Comparison of ENCODE assay signal across 14 cellular contexts in genomic region chr11:60370811-60371297, GRCh38. TPM values are rescaled to one million over a fixed set of nuclear protein-coding genes. Genes with fewer than 3 reads are reported as not detected.
DNase-seq lines count a peak whose midpoint lies in the region; ATAC-seq and TF ChIP-seq lines count a peak whose summit lies in the region.
"Had no signal": no experiment of that assay in that cellular context is flagged by ENCODE, and none has a peak within 500 bp of the region (broad histone marks: within the 10 kb centered on the region; RNA-seq: fewer than 3 reads in every experiment).

No MANE protein-coding gene starts in this region.

- peaks cover 0 to 12% (median 3%) of the 10 kb centered on the region in 7 donors for H3K9me3 Mint-ChIP-seq in naive B cell
- H3K9me3 Mint-ChIP-seq: stimulated activated effector memory CD8-positive, alpha-beta T cell treated with anti-CD3 and anti-CD28 coated beads, Interleukin-12 subunit alpha, Interleukin-12 subunit beta, amount 100 ng/mL, for 72 hours had no signal

- H3K27me3 Mint-ChIP-seq in naive B cell: no peaks in the 10 kb centered on the region

- TF ChIP-seq POLR2A in upper lobe of left lung (IDR thresholded peaks at IDR 0.05): no peak

- peaks cover 55 to 94% (median 90%) of the 10 kb centered on the region in 3 donors for H3K4me1 Mint-ChIP-seq in naive B cell
- H3K4me1 Mint-ChIP-seq: stimulated activated effector memory CD8-positive, alpha-beta T cell treated with anti-CD3 and anti-CD28 coated beads, Interleukin-12 subunit alpha, Interleukin-12 subunit beta, amount 100 ng/mL, for 72 hours had no signal

- TF ChIP-seq EP300 in upper lobe of left lung (IDR thresholded peaks at IDR 0.05): no peak

- peaks cover 11 to 20% of the 10 kb centered on the region in 2 donors for H3K36me3 Mint-ChIP-seq in naive B cell
- H3K36me3 Mint-ChIP-seq: stimulated activated effector memory CD8-positive, alpha-beta T cell treated with anti-CD3 and anti-CD28 coated beads, Interleukin-12 subunit alpha, Interleukin-12 subunit beta, amount 100 ng/mL, for 72 hours had no signal

- H3K4me3 Mint-ChIP-seq in naive B cell: no peak overlapping the region
- H3K4me3 Mint-ChIP-seq: stimulated activated effector memory CD8-positive, alpha-beta T cell treated with anti-CD3 and anti-CD28 coated beads, Interleukin-12 subunit alpha, Interleukin-12 subunit beta, amount 100 ng/mL, for 72 hours had no signal

- no peak overlapping the region for H3K4me3 ChIP-seq in upper lobe of left lung
- H3K4me3 ChIP-seq: BLaER1 had no signal

- peak overlapping the region in 4 of 6 donors; percentile 12 to 99 (median 61) for H3K27ac Mint-ChIP-seq in naive B cell
- H3K27ac Mint-ChIP-seq: stimulated activated effector memory CD8-positive, alpha-beta T cell treated with anti-CD3 and anti-CD28 coated beads, Interleukin-12 subunit alpha, Interleukin-12 subunit beta, amount 100 ng/mL, for 72 hours had no signal

- TF ChIP-seq CTCF in upper lobe of left lung (IDR thresholded peaks at IDR 0.05): no peak

- no peaks in the 10 kb centered on the region for H3K9me3 ChIP-seq in upper lobe of left lung

- DNase-seq in Daoy (ENCODE audit: low read depth) (peak; percentile 41), NCI-H2081 treated with DMSO at 0.1 percent for 48 hours (lab: John Stamatoyannopoulos, UW) (peak; percentile 42), T47D (ENCODE audit: low read depth in 1 of 2, low spot score in 1 of 2) (peak; percentile 58 to 98), naive B cell (no peak), KG1 (lab: John Stamatoyannopoulos, UW) (no peak), C1 segment of cervical spinal cord (lab: John Stamatoyannopoulos, UW) (no peak), upper lobe of left lung (no peak)
- DNase-seq: activated CD4-positive, alpha-beta T cell treated with anti-CD3 and anti-CD28 coated beads for 48 hours; activated effector memory CD4-positive, alpha-beta T cell treated with anti-CD3 and anti-CD28 coated beads, Interleukin-2, amount 50 U/mL, for 16 hours; caudate nucleus had no signal

- no peaks in the 10 kb centered on the region for H3K27me3 ChIP-seq in upper lobe of left lung
- H3K27me3 ChIP-seq: BLaER1 had no signal

- no peak for ATAC-seq in naive B cell (ENCODE audit: low read depth in 2 of 2)
- no peak for ATAC-seq in HG02840 (IDR thresholded peaks at IDR 0.05; ENCODE audit: low FRiP score, unreplicated experiment)
- ATAC-seq in upper lobe of left lung (ENCODE audit: low FRiP score in 2 of 2): no peak
- ATAC-seq: stimulated activated effector memory CD8-positive, alpha-beta T cell treated with anti-CD3 and anti-CD28 coated beads, Interleukin-12 subunit alpha, Interleukin-12 subunit beta, amount 100 ng/mL, for 72 hours had no signal

- H3K27ac ChIP-seq in upper lobe of left lung: peak overlapping the region in 1 of 4 donors; percentile 67
- H3K27ac ChIP-seq: BLaER1 had no signal

- in situ Hi-C loops in T47D (cut with HindIII; ENCODE audit: low pct_unique_long_range_greater_than_20kb, low sequenced_read_pairs): no loop called here

- no peaks in the 10 kb centered on the region for H3K36me3 ChIP-seq in upper lobe of left lung

- peaks cover 4 to 16% (median 9%) of the 10 kb centered on the region in 4 donors for H3K4me1 ChIP-seq in upper lobe of left lung

- 29 to 34% methylated on average over 5 of the region's 5 CpGs for WGBS in upper lobe of left lung, 2 donors

RNA-seq across cellular contexts. Expression of gene MS4A7, which starts 7.5 kb away (rescaled TPM):
- not detected in 2 replicates for total RNA-seq in Daoy (2014; rRNA removed; shearing (Covaris generic))
- polyA plus RNA-seq in naive B cell (ENCODE audit: low read depth in 6 of 6): 10 to 100 TPM; 24.5 to 47.8 (median 30.0) TPM
- 100 to 1,000 TPM in 5 of 6 donors, 10 to 100 TPM in 1; 90.9 to 216 (median 183) TPM for total RNA-seq in upper lobe of left lung
- total RNA-seq: NCI-H460 had no signal

RNA-seq across cellular contexts. Expression of gene MS4A14, which starts 25.4 kb away (rescaled TPM):
- not detected in 2 replicates for total RNA-seq in Daoy (2014; rRNA removed; shearing (Covaris generic))
- polyA plus RNA-seq in naive B cell (ENCODE audit: low read depth in 6 of 6): 1 to 10 TPM in 2 of 6 donors, under 1 TPM in 3, not detected in 1; 0.43 to 1.8 (median 0.64) TPM
- 10 to 100 TPM in 3 of 6 donors, 1 to 10 TPM in 3; 4.0 to 35.6 (median 8.6) TPM for total RNA-seq in upper lobe of left lung
- total RNA-seq: NCI-H460 had no signal

RNA-seq across cellular contexts. Expression of gene MS4A6E, which starts 43.8 kb away (rescaled TPM):
- not detected in 2 replicates for total RNA-seq in Daoy (2014; rRNA removed; shearing (Covaris generic))
- not detected for polyA plus RNA-seq in naive B cell (ENCODE audit: low read depth in 6 of 6)
- 1 to 10 TPM in 1 of 6 donors, not detected in 5; 9.4 TPM for total RNA-seq in upper lobe of left lung
- total RNA-seq: NCI-H460 had no signal

RNA-seq across cellular contexts. Expression of gene MS4A5, which starts 58.5 kb away (rescaled TPM):
- not detected in 2 replicates for total RNA-seq in Daoy (2014; rRNA removed; shearing (Covaris generic))
- not detected for polyA plus RNA-seq in naive B cell (ENCODE audit: low read depth in 6 of 6)
- not detected for total RNA-seq in upper lobe of left lung
- total RNA-seq: NCI-H460 had no signal

Comparison
In these comparisons a context has a peak if more than half of its experiments do, and no peak if none do; other contexts are left out.
1. DNase-seq: peak in Daoy (single experiment), NCI-H2081 treated with DMSO at 0.1 percent for 48 hours (single experiment) and T47D (2 of 2); none in naive B cell (single experiment), KG1 (single experiment), C1 segment of cervical spinal cord (0 of 14) and upper lobe of left lung (0 of 2).
2. RNA of gene MS4A7, which starts 7.5 kb away (total RNA-seq): 90.9 to 216 TPM in upper lobe of left lung; not detected in Daoy; every median in the first group is over 10 times any median in the second.